7 cellular contexts compared by ENCODE assay signal in genomic region chr13:21588411-21588810, GRCh38. TPM values are rescaled to one million over a fixed set of nuclear protein-coding genes. Genes with fewer than 3 reads are reported as not detected.
A peak's percentile ranks its signal among the peaks of the same experiment; 100 is the strongest.
DNase-seq lines count a peak whose midpoint lies in the region; ATAC-seq, FAIRE-seq and TF ChIP-seq lines count a peak whose summit lies in the region.
"Not testable (repeated sequence)": the region's sequence is repeated elsewhere in the genome, so short reads cannot be mapped to it uniquely, and the experiment has no call there.

No MANE protein-coding gene starts in this region.

- WGBS in IMR-90 (ENCODE audit: extremely low coverage in 2 of 2, insufficient read length in 1 of 2), 2 experiments: no CpG with 5 or more reads among the region's 5 CpGs
- WGBS in K562 (ENCODE audit: insufficient coverage, low coverage, missing lambda C conversion rate): 80% methylated on average over 5 of the region's 5 CpGs

- not testable (repeated sequence) for TF ChIP-seq POLR2A in IMR-90 (IDR thresholded peaks at IDR 0.05; ENCODE audit: low read depth, low read length); K562 (conservative IDR thresholded peaks at IDR 0.05)

- not testable (repeated sequence) for H2AFZ ChIP-seq in IMR-90 (replicated peaks; ENCODE audit: low read length, poor library complexity); K562 (ENCODE audit: low read depth, low read length)

- H3K23ac ChIP-seq in IMR-90 (ENCODE audit: low read depth, low read length): peak overlapping the region; percentile 29; the same call in 1 of the 2 replicates

- H3K79me1 ChIP-seq in IMR-90 (ENCODE audit: low read depth in 1 of 2, low read length in 2 of 2): peaks cover 17 to 47% of the 10 kb centered on the region in 2 experiments

- H3K4ac ChIP-seq in IMR-90 (ENCODE audit: low read depth, low read length): peak overlapping the region; percentile 54; the same call in 1 of the 2 replicates

- ATAC-seq in IMR-90 (ENCODE audit: low read depth); K562: not testable (repeated sequence)

- CTCF ChIA-PET in IMR-90 (lab: Yijun Ruan, JAX); K562 (lab: Yijun Ruan, JAX; ENCODE audit: low intra/inter-chr PET ratio): not testable (repeated sequence)

- peaks cover 27% of the 10 kb centered on the region for H3K79me2 ChIP-seq in K562 (ENCODE audit: control insufficient read depth, insufficient read depth, low read length)

- FAIRE-seq in K562 (lab: Jason Lieb, UNC): not testable (repeated sequence)

- not testable (repeated sequence) for BruUV-seq in IMR-90 (replicated peaks; lab: Mats Ljungman, UMichigan); K562 (replicated peaks; lab: Mats Ljungman, UMichigan)

- peak overlapping the region; percentile 59 for H3K27ac ChIP-seq in IMR-90 (ENCODE audit: insufficient read depth, low read length)
- not testable (repeated sequence) for H3K27ac ChIP-seq in K562 (ENCODE audit: extremely low read depth, low read depth, low read length)

- not testable (repeated sequence) for TF ChIP-seq RAD21 in IMR-90 (IDR thresholded peaks at IDR 0.05; ENCODE audit: low read length); K562 (CRISPR knock-in tag; conservative IDR thresholded peaks at IDR 0.05 in 1 of 2, IDR thresholded peaks at IDR 0.05 in 1 of 2)

- H4K20me1 ChIP-seq in IMR-90 (ENCODE audit: insufficient read depth, low read length): peaks cover 19% of the 10 kb centered on the region
- H4K20me1 ChIP-seq in K562 (replicated peaks; ENCODE audit: control insufficient read depth, insufficient read depth, low read length): not testable (repeated sequence)

- peak overlapping the region; percentile 54 for H2BK5ac ChIP-seq in IMR-90 (ENCODE audit: low read depth, low read length, poor library complexity, severe bottlenecking)

- POLR2A ChIA-PET in IMR-90 (lab: Charles Lee; ENCODE audit: unreplicated experiment): not testable (repeated sequence)
- POLR2A ChIA-PET in K562 (lab: Yijun Ruan, JAX): interaction anchor here (1.4 kb wide), 1 partner anchor 11 kb away, joined by 3 read pairs; no protein-coding TSS in a partner anchor

- intact Hi-C loops in IMR-90 (cut with micrococcal nuclease); K562 (cut with micrococcal nuclease): not testable (repeated sequence)

- H2BK120ac ChIP-seq in IMR-90 (ENCODE audit: low read depth, low read length): peak overlapping the region; percentile 25; the same call in 1 of the 2 replicates

- H4K8ac ChIP-seq in IMR-90 (ENCODE audit: low read depth in 2 of 2, low read length in 2 of 2): peak overlapping the region in 1 of 2 experiments; percentile 73; a peak in 2 of 4 replicates

- H4K91ac ChIP-seq in IMR-90 (ENCODE audit: insufficient read depth, low read depth, low read length): not testable (repeated sequence)

- H2AK9ac ChIP-seq in IMR-90 (replicated peaks; ENCODE audit: low read depth, low read length, poor library complexity): not testable (repeated sequence)

- peak overlapping the region; percentile 62; the same call in 1 of the 2 replicates for H3K4me2 ChIP-seq in IMR-90 (ENCODE audit: low read depth, low read length)
- not testable (repeated sequence) for H3K4me2 ChIP-seq in K562 (ENCODE audit: insufficient read depth, low read length)

- H3K4me3 ChIP-seq in IMR-90 (ENCODE audit: insufficient read depth, low read depth, low read length); K562; epithelial cell of esophagus (ENCODE audit: low read length): not testable (repeated sequence)

- dilution Hi-C loops in IMR-90 (cut with HindIII; ENCODE audit: low sequenced_read_pairs, unreplicated experiment): not testable (repeated sequence)

- not testable (repeated sequence) for H3K36me3 ChIP-seq in IMR-90 (ENCODE audit: control insufficient read depth, insufficient read depth, low read length); K562 (ENCODE audit: control insufficient read depth, insufficient read depth, low read length)

- not testable (repeated sequence) for H3K4me1 ChIP-seq in IMR-90 (ENCODE audit: control insufficient read depth, insufficient read depth, low read length); K562 (replicated peaks in 1 of 2; ENCODE audit: control insufficient read depth in 2 of 2, insufficient read depth in 2 of 2, low read length in 2 of 2)

- DNase-seq in EL (peak; percentile 90), IMR-90 (peak; percentile 87), T1000 (lab: John Stamatoyannopoulos, UW) (peak; percentile 58), epithelial cell of esophagus (ENCODE audit: low read depth) (peak; percentile 32), glomerular visceral epithelial cell (ENCODE audit: extremely low spot score) (peak; percentile 79), renal cortical epithelial cell (ENCODE audit: low read depth) (peak; percentile 72)
- DNase-seq in K562 (ENCODE audit: extremely low read depth in 1 of 4, low spot score in 3 of 4): not testable (repeated sequence)

- H4K5ac ChIP-seq in IMR-90 (ENCODE audit: low read depth, low read length): not testable (repeated sequence)

- H3K14ac ChIP-seq in IMR-90 (replicated peaks; ENCODE audit: low read depth, low read length): not testable (repeated sequence)

- H2AK5ac ChIP-seq in IMR-90 (ENCODE audit: low read depth, low read length): peak overlapping the region; percentile 75; the same call in 1 of the 2 replicates

- H3K9ac ChIP-seq in IMR-90 (ENCODE audit: low read depth, low read length); K562 (ENCODE audit: insufficient read depth in 1 of 2, low read depth in 2 of 2, low read length in 2 of 2): not testable (repeated sequence)

- H3K56ac ChIP-seq in IMR-90 (ENCODE audit: extremely low read depth, insufficient read depth, low read length): peak overlapping the region; percentile 23; the same call in 1 of the 2 replicates

- peak overlapping the region; percentile 71; the same call in 1 of the 2 replicates for H3K18ac ChIP-seq in IMR-90 (ENCODE audit: low read depth, low read length)

- H3K9me1 ChIP-seq in IMR-90 (ENCODE audit: insufficient read depth, low read length); K562 (ENCODE audit: control insufficient read depth, insufficient read depth, low read length): not testable (repeated sequence)

- not testable (repeated sequence) for TF ChIP-seq CTCF in IMR-90 (conservative IDR thresholded peaks at IDR 0.05; ENCODE audit: low read depth, low read length); K562 (IDR thresholded peaks at IDR 0.05 in 2 of 3, conservative IDR thresholded peaks at IDR 0.05 in 1 of 3; ENCODE audit: insufficient read depth in 2 of 3, low read depth in 1 of 3, low read length in 3 of 3); epithelial cell of esophagus (IDR thresholded peaks at IDR 0.05; ENCODE audit: insufficient read depth, low read depth, low read length, missing control alignments)

- not testable (repeated sequence) for H3K9me3 ChIP-seq in IMR-90 (ENCODE audit: control insufficient read depth, insufficient read depth, low read length); K562 (replicated peaks; ENCODE audit: control insufficient read depth, insufficient read depth, low read depth, low read length)

- in situ Hi-C loops in IMR-90 (cut with MboI; ENCODE audit: low sequenced_read_pairs); K562 (cut with MboI): not testable (repeated sequence)

- not testable (repeated sequence) for TF ChIP-seq EP300 in K562 (IDR thresholded peaks at IDR 0.05; ENCODE audit: low read length)

- H2BK20ac ChIP-seq in IMR-90 (ENCODE audit: low read depth, low read length): peak overlapping the region; percentile 38

- not testable (repeated sequence) for H3K27me3 ChIP-seq in IMR-90 (ENCODE audit: control insufficient read depth, insufficient read depth, low read length); K562 (ENCODE audit: control insufficient read depth in 2 of 2, insufficient read depth in 2 of 2, low read length in 2 of 2)

- peak overlapping the region; percentile 36; the same call in 1 of the 3 replicates for H2BK15ac ChIP-seq in IMR-90 (ENCODE audit: low read depth, low read length)

TF ChIP-seq in IMR-90, 13 proteins besides CTCF, POLR2A, EP300 and RAD21:
- peak; percentile 31; the same call in 1 of the 2 replicates for TF ChIP-seq FOS (IDR thresholded peaks at IDR 0.05; ENCODE audit: low read depth, low read length)
TF ChIP-seq in IMR-90: peak in this region for 1; not testable (repeated sequence) for 12.

TF ChIP-seq in K562, 482 proteins besides CTCF, POLR2A, EP300 and RAD21:
- TF ChIP-seq FOSL1 (tag; conservative IDR thresholded peaks at IDR 0.05): peak; percentile 35; the same call in 1 of the 2 replicates
TF ChIP-seq in K562: peak in this region for 1; not testable (repeated sequence) for 481.

RNA-seq across cellular contexts. Expression of gene MICU2, which starts 15.6 kb away (rescaled TPM):
- total RNA-seq in IMR-90 (2012; rRNA removed) (14.9 and 29.2 TPM in 2 replicates), K562 (2014; rRNA removed) (41.8 and 64.7 TPM in 2 replicates), K562 (2014; rRNA removed; fragmentation: Illumina TruSeq; extraction: Trizol) (41.6 and 44.3 TPM in 2 replicates), K562 (2015; rRNA removed; fragmentation: Illumina TruSeq; extraction: Trizol) (37.0 and 39.2 TPM in 2 replicates), K562 (2021) (21.3 and 23.0 TPM in 2 replicates), renal cortical epithelial cell (108 and 140 TPM in 2 replicates)
- polyA plus RNA-seq in IMR-90 (2012; rRNA removed) (23.0 and 25.0 TPM in 2 replicates), K562 (2011; rRNA removed) (24.8 and 33.4 TPM in 2 replicates), K562 (2014; fragmentation: Illumina TruSeq; extraction: Trizol) (27.8 and 29.5 TPM in 2 replicates), K562 (2014; fragmentation: Nextera tagmentation; extraction: Ambion mirVana) (1 to 10 TPM; 9.1 to 9.8 TPM), K562 (2014; rRNA removed) (34.7 and 39.4 TPM in 2 replicates)
- 19.2 and 36.9 TPM in 2 replicates for polyA plus RNA-seq in IMR-90 (2012; cell fraction: cytosol; rRNA removed)
- 33.4 and 42.3 TPM in 2 replicates for polyA plus RNA-seq in IMR-90 (2012; cell fraction: nucleus; rRNA removed; ENCODE audit: low replicate concordance)
- total RNA-seq in K562 (2011; cell fraction: chromatin; rRNA removed; ENCODE audit: low replicate concordance): 12.3 and 26.1 TPM in 2 replicates
- 7.3 and 9.6 TPM in 2 replicates for total RNA-seq in K562 (2011; cell fraction: nucleolus; rRNA removed)
- 11.8 and 15.7 TPM in 2 replicates for total RNA-seq in K562 (2011; cell fraction: nucleoplasm; rRNA removed)
- 22.0 and 28.8 TPM in 2 replicates for polyA plus RNA-seq in K562 (2011; cell fraction: cytosol; rRNA removed)
- polyA plus RNA-seq in K562 (2011; cell fraction: nucleus; rRNA removed): 12.5 and 12.6 TPM in 2 replicates
- 23.9 and 25.0 TPM in 2 replicates for polyA plus RNA-seq in K562 (2012)
- 16.5 and 24.0 TPM in 2 replicates for polyA minus RNA-seq in K562 (2011; rRNA and poly(A)+ RNA removed)
- polyA minus RNA-seq in K562 (2011; cell fraction: cytosol; rRNA and poly(A)+ RNA removed): 8.3 and 14.9 TPM in 2 replicates
- polyA minus RNA-seq in K562 (2011; cell fraction: nucleus; rRNA and poly(A)+ RNA removed): 16.8 and 17.0 TPM in 2 replicates
